In the genomic region with DNA sequence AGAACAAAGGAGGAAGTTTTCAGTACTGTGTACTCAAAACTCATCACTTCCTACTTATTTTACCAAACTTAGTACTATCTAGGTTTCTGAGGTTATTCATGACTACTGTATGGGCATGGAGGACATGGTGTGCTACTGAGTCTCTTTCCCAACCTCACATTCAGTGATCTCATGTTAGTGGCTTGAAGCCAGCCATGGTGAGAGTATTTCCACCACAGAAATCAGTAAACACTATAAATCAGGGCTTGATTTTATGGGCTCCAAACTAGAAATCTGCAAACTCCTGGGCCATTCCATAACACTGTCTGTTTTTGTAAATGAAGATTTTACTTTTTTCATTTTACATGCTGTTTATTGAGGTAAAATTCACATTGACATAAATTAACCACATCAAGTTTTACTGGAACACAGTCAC, we compare ENCODE assay signal across 1 cellular context.
TF ChIP-seq lines count a peak whose summit lies in the region.

No MANE protein-coding gene starts in this region.

TF ChIP-seq in HEK293, 187 proteins besides CTCF, POLR2A, EP300 and RAD21 (continued from another document and continues in another):
- TF ChIP-seq, protein P1, sequence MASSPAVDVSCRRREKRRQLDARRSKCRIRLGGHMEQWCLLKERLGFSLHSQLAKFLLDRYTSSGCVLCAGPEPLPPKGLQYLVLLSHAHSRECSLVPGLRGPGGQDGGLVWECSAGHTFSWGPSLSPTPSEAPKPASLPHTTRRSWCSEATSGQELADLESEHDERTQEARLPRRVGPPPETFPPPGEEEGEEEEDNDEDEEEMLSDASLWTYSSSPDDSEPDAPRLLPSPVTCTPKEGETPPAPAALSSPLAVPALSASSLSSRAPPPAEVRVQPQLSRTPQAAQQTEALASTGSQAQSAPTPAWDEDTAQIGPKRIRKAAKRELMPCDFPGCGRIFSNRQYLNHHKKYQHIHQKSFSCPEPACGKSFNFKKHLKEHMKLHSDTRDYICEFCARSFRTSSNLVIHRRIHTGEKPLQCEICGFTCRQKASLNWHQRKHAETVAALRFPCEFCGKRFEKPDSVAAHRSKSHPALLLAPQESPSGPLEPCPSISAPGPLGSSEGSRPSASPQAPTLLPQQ (tag by site-specific recombination; IDR thresholded peaks at IDR 0.05), result peak; percentile 59; the same call in 1 of the 2 replicates
- TF ChIP-seq ZNF654 (tag by site-specific recombination; IDR thresholded peaks at IDR 0.05; ENCODE audit: low read depth) (peak; percentile 8), ZBTB21 (tag by site-specific recombination; IDR thresholded peaks at IDR 0.05) (peak; percentile 24; the same call in 1 of the 2 replicates), ZNF223 (tag by site-specific recombination; IDR thresholded peaks at IDR 0.05) (no peak), GLI2 (tag by site-specific recombination; IDR thresholded peaks at IDR 0.05; ENCODE audit: borderline replicate concordance, low read depth) (peak; percentile 61; the same call in 1 of the 2 replicates), GFI1B (tag by site-specific recombination; IDR thresholded peaks at IDR 0.05) (peak; percentile 95), ZNF600 (tag by site-specific recombination; IDR thresholded peaks at IDR 0.05) (peak; percentile 99), PRDM1 (tag by site-specific recombination; IDR thresholded peaks at IDR 0.05) (peak; percentile 62), FEZF1 (tag by site-specific recombination; IDR thresholded peaks at IDR 0.05) (peak; percentile 71), TCF7L2 (IDR thresholded peaks at IDR 0.05; ENCODE audit: borderline replicate concordance, low read depth, low read length) (no peak), ZSCAN30 (tag by site-specific recombination; IDR thresholded peaks at IDR 0.05) (peak; percentile 70; the same call in 1 of the 2 replicates), SP7 (tag by site-specific recombination; IDR thresholded peaks at IDR 0.05) (peak; percentile 27; the same call in 1 of the 2 replicates), ZFP69B (tag by site-specific recombination; IDR thresholded peaks at IDR 0.05) (peak; percentile 62; the same call in 1 of the 2 replicates), REPIN1 (tag by site-specific recombination; IDR thresholded peaks at IDR 0.05; ENCODE audit: low read depth) (no peak), ZNF571 (tag by site-specific recombination; IDR thresholded peaks at IDR 0.05) (no peak), OVOL3 (tag by site-specific recombination; IDR thresholded peaks at IDR 0.05) (no peak), WT1 (tag by site-specific recombination; IDR thresholded peaks at IDR 0.05) (no peak), ZNF629 (tag by site-specific recombination; IDR thresholded peaks at IDR 0.05) (peak; percentile 74), BCL11A (tag by site-specific recombination; IDR thresholded peaks at IDR 0.05; ENCODE audit: low read depth) (no peak; the same call in 1 of the 2 replicates), ZSCAN16 (tag by site-specific recombination; IDR thresholded peaks at IDR 0.05) (no peak), ZNF391 (tag by site-specific recombination; IDR thresholded peaks at IDR 0.05; ENCODE audit: borderline replicate concordance, low read depth) (no peak), ZNF335 (tag by site-specific recombination; conservative IDR thresholded peaks at IDR 0.05) (no peak), ZNF433 (tag by site-specific recombination; IDR thresholded peaks at IDR 0.05; ENCODE audit: low read depth) (no peak), BCL11B (tag by site-specific recombination; IDR thresholded peaks at IDR 0.05; ENCODE audit: low read depth) (no peak), ZNF184 (tag by site-specific recombination; IDR thresholded peaks at IDR 0.05) (no peak), ZNF561 (tag by site-specific recombination; IDR thresholded peaks at IDR 0.05; ENCODE audit: borderline replicate concordance) (peak; percentile 83; the same call in 1 of the 2 replicates), ZNF350 (tag by site-specific recombination; IDR thresholded peaks at IDR 0.05) (no peak), OSR2 (tag by site-specific recombination; IDR thresholded peaks at IDR 0.05) (peak; percentile 98), ZNF292 (tag by site-specific recombination; IDR thresholded peaks at IDR 0.05; ENCODE audit: borderline replicate concordance, low read depth) (no peak), ZNF133 (tag by site-specific recombination; IDR thresholded peaks at IDR 0.05) (no peak), ZBTB44 (tag by site-specific recombination; IDR thresholded peaks at IDR 0.05) (peak; percentile 38; the same call in 1 of the 2 replicates), ZNF768 (tag by site-specific recombination; IDR thresholded peaks at IDR 0.05) (no peak), KLF1 (tag by site-specific recombination; IDR thresholded peaks at IDR 0.05) (no peak), ZBTB6 (tag by site-specific recombination; IDR thresholded peaks at IDR 0.05) (no peak), ZNF791 (tag by site-specific recombination; IDR thresholded peaks at IDR 0.05) (no peak), ZSCAN18 (tag by site-specific recombination; IDR thresholded peaks at IDR 0.05) (no peak), ZNF610 (tag by site-specific recombination; IDR thresholded peaks at IDR 0.05; ENCODE audit: borderline replicate concordance) (0 out of 2 replicates have a peak, but pooled peaks have one; percentile 54), ZNF37A (tag by site-specific recombination; IDR thresholded peaks at IDR 0.05) (no peak), ZNF76 (tag by site-specific recombination; IDR thresholded peaks at IDR 0.05; ENCODE audit: borderline replicate concordance, low read depth) (no peak), EGR2 (tag by site-specific recombination; IDR thresholded peaks at IDR 0.05; ENCODE audit: low read depth) (no peak), ZBTB17 (tag by site-specific recombination; IDR thresholded peaks at IDR 0.05) (peak; percentile 72), ZNF366 (tag by site-specific recombination; conservative IDR thresholded peaks at IDR 0.05) (peak; percentile 42; the same call in 1 of the 2 replicates), ZNF155 (tag by site-specific recombination; IDR thresholded peaks at IDR 0.05) (no peak)
- TF ChIP-seq, protein P2, sequence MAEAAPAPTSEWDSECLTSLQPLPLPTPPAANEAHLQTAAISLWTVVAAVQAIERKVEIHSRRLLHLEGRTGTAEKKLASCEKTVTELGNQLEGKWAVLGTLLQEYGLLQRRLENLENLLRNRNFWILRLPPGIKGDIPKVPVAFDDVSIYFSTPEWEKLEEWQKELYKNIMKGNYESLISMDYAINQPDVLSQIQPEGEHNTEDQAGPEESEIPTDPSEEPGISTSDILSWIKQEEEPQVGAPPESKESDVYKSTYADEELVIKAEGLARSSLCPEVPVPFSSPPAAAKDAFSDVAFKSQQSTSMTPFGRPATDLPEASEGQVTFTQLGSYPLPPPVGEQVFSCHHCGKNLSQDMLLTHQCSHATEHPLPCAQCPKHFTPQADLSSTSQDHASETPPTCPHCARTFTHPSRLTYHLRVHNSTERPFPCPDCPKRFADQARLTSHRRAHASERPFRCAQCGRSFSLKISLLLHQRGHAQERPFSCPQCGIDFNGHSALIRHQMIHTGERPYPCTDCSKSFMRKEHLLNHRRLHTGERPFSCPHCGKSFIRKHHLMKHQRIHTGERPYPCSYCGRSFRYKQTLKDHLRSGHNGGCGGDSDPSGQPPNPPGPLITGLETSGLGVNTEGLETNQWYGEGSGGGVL (tag by site-specific recombination; IDR thresholded peaks at IDR 0.05), result peak; percentile 56
- TF ChIP-seq, protein P3, sequence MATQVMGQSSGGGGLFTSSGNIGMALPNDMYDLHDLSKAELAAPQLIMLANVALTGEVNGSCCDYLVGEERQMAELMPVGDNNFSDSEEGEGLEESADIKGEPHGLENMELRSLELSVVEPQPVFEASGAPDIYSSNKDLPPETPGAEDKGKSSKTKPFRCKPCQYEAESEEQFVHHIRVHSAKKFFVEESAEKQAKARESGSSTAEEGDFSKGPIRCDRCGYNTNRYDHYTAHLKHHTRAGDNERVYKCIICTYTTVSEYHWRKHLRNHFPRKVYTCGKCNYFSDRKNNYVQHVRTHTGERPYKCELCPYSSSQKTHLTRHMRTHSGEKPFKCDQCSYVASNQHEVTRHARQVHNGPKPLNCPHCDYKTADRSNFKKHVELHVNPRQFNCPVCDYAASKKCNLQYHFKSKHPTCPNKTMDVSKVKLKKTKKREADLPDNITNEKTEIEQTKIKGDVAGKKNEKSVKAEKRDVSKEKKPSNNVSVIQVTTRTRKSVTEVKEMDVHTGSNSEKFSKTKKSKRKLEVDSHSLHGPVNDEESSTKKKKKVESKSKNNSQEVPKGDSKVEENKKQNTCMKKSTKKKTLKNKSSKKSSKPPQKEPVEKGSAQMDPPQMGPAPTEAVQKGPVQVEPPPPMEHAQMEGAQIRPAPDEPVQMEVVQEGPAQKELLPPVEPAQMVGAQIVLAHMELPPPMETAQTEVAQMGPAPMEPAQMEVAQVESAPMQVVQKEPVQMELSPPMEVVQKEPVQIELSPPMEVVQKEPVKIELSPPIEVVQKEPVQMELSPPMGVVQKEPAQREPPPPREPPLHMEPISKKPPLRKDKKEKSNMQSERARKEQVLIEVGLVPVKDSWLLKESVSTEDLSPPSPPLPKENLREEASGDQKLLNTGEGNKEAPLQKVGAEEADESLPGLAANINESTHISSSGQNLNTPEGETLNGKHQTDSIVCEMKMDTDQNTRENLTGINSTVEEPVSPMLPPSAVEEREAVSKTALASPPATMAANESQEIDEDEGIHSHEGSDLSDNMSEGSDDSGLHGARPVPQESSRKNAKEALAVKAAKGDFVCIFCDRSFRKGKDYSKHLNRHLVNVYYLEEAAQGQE (tag by site-specific recombination; IDR thresholded peaks at IDR 0.05), result no peak
- TF ChIP-seq, protein P4, sequence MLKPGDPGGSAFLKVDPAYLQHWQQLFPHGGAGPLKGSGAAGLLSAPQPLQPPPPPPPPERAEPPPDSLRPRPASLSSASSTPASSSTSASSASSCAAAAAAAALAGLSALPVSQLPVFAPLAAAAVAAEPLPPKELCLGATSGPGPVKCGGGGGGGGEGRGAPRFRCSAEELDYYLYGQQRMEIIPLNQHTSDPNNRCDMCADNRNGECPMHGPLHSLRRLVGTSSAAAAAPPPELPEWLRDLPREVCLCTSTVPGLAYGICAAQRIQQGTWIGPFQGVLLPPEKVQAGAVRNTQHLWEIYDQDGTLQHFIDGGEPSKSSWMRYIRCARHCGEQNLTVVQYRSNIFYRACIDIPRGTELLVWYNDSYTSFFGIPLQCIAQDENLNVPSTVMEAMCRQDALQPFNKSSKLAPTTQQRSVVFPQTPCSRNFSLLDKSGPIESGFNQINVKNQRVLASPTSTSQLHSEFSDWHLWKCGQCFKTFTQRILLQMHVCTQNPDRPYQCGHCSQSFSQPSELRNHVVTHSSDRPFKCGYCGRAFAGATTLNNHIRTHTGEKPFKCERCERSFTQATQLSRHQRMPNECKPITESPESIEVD (tag by site-specific recombination; IDR thresholded peaks at IDR 0.05), result peak; percentile 100
- TF ChIP-seq, protein P5, sequence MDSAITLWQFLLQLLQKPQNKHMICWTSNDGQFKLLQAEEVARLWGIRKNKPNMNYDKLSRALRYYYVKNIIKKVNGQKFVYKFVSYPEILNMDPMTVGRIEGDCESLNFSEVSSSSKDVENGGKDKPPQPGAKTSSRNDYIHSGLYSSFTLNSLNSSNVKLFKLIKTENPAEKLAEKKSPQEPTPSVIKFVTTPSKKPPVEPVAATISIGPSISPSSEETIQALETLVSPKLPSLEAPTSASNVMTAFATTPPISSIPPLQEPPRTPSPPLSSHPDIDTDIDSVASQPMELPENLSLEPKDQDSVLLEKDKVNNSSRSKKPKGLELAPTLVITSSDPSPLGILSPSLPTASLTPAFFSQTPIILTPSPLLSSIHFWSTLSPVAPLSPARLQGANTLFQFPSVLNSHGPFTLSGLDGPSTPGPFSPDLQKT (IDR thresholded peaks at IDR 0.05; ENCODE audit: borderline replicate concordance, low read depth, low read length), result no peak
